ENCODE assay signal across 8 cellular contexts in the genomic region with DNA sequence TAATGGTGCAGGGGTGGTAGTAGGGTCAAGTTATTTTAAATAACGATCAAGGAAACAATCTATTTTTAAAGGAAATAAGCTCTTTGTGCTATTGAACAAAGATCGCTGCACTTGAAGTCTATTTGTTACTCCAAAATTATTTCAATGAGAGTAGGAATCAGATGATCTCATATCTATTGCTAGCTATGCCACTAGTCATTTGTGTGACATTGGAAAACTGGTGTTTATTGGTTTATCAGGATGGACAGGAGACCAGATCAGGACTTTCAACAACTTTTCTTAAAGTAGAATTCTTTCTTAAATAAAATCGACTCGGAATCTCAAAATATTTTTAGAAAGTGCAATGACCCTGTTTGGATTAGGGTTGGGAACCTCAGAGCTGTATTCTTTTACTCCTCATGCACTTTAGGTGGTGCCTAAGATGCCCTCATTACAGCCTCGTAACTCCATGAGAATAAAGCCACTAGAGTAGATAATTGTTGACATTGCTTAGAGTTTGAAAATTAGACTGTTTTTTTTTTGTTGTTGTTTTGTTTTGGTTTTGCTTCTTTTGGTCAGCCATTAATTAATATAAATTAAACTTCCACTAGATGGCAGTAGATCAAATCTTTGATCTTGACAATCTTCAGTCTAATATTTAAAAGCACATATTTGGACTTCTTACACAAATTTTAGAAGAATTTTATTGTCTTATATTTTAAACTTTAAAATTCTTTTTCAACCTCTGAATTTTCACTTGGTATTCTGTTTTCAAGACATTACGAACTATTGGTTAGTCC.
A peak's percentile ranks its signal among the peaks of the same experiment; 100 is the strongest.
DNase-seq lines count a peak whose midpoint lies in the region; ATAC-seq, FAIRE-seq and TF ChIP-seq lines count a peak whose summit lies in the region.

No MANE protein-coding gene starts in this region.

- no peaks in the 10 kb centered on the region for H3K79me2 ChIP-seq in SK-N-SH (ENCODE audit: insufficient read depth)

- H3K9me3 ChIP-seq in SK-N-SH (no peaks in the 10 kb centered on the region), small intestine (ENCODE audit: control insufficient read depth, low read depth) (no peaks in the 10 kb centered on the region), WERI-Rb-1 (ENCODE audit: severe bottlenecking) (no peaks in the 10 kb centered on the region)

- DNase-seq in SK-N-SH: no peak
- DNase-seq in OCI-M1 (lab: John Stamatoyannopoulos, UW): peak; percentile 71
- DNase-seq in fibroblast of pulmonary artery (ENCODE audit: low read depth): peak; percentile 55
- no peak for DNase-seq in small intestine
- DNase-seq in stimulated activated CD8-positive, alpha-beta memory T cell treated with anti-CD3 and anti-CD28 coated beads, Interleukin-4, amount 100 ng/mL, for 48 hours: no peak
- no peak for DNase-seq in 8988T
- DNase-seq in WERI-Rb-1: no peak

- H3K9ac ChIP-seq in SK-N-SH: no peak overlapping the region

- TF ChIP-seq CTCF in SK-N-SH (IDR thresholded peaks at IDR 0.05) (peak; percentile 65), fibroblast of pulmonary artery (IDR thresholded peaks at IDR 0.05; ENCODE audit: low read length, missing control alignments) (peak; percentile 13), WERI-Rb-1 (IDR thresholded peaks at IDR 0.05; ENCODE audit: low read depth, low read length) (no peak)

- no peaks in the 10 kb centered on the region for H3K4me1 ChIP-seq in SK-N-SH (ENCODE audit: control insufficient read depth in 1 of 2, insufficient read depth in 2 of 2, low read depth in 1 of 2, low read length in 1 of 2)
- no peaks in the 10 kb centered on the region for H3K4me1 ChIP-seq in small intestine (ENCODE audit: control insufficient read depth in 2 of 2, insufficient read depth in 1 of 2, low read depth in 1 of 2, low read length in 1 of 2)

- H3K27me3 ChIP-seq in SK-N-SH (ENCODE audit: insufficient read depth) (no peaks in the 10 kb centered on the region), small intestine (ENCODE audit: control insufficient read depth in 2 of 2, insufficient read depth in 2 of 2, low read length in 2 of 2) (no peaks in the 10 kb centered on the region), WERI-Rb-1 (ENCODE audit: insufficient read depth, low read depth, severe bottlenecking) (no peaks in the 10 kb centered on the region)

- no peak overlapping the region for H2AFZ ChIP-seq in SK-N-SH (ENCODE audit: low read depth)

- H3K4me2 ChIP-seq in SK-N-SH: no peak overlapping the region

- H3F3A ChIP-seq in SK-N-SH (replicated peaks; ENCODE audit: insufficient read depth): no peaks in the 10 kb centered on the region

- FAIRE-seq in small intestine (lab: Jason Lieb, UNC): peak; percentile 81

- peak; percentile 56 for TF ChIP-seq RAD21 in SK-N-SH (IDR thresholded peaks at IDR 0.05; ENCODE audit: low read length)

- no peak overlapping the region for H3K4me3 ChIP-seq in SK-N-SH (ENCODE audit: low read depth in 2 of 2, low read length in 1 of 2)
- no peak overlapping the region for H3K4me3 ChIP-seq in fibroblast of pulmonary artery (replicated peaks; ENCODE audit: low read depth, low read length)
- no peak overlapping the region for H3K4me3 ChIP-seq in small intestine (ENCODE audit: low read depth in 1 of 2, low read length in 2 of 2)
- no peak overlapping the region for H3K4me3 ChIP-seq in WERI-Rb-1 (ENCODE audit: low read depth, low read length)

- 34% methylated on average over 6 of the region's 6 CpGs for WGBS in SK-N-SH (ENCODE audit: low lambda C conversion rate)
- WGBS in small intestine, 3 donors: 43 to 68% (median 60%) methylated on average over 6 of the region's 6 CpGs

- CTCF ChIA-PET in SK-N-SH (lab: Yijun Ruan, JAX): interaction anchor here (0.6 to 5.1 kb wide), 23 partner anchors 8 to 1433 kb away, joined by 3 to 32 read pairs (median 4); no protein-coding TSS in a partner anchor

- H3K9me2 ChIP-seq in SK-N-SH: no peaks in the 10 kb centered on the region

- no peak for TF ChIP-seq EP300 in SK-N-SH (IDR thresholded peaks at IDR 0.05; ENCODE audit: borderline replicate concordance in 1 of 2, low read depth in 1 of 2, low read length in 1 of 2)

- no peaks in the 10 kb centered on the region for H4K20me1 ChIP-seq in SK-N-SH (ENCODE audit: insufficient read depth)

- H3K36me3 ChIP-seq in SK-N-SH (replicated peaks in 1 of 2; ENCODE audit: control insufficient read depth in 1 of 2, insufficient read depth in 2 of 2, low read length in 1 of 2): no peaks in the 10 kb centered on the region
- no peaks in the 10 kb centered on the region for H3K36me3 ChIP-seq in small intestine (ENCODE audit: control insufficient read depth in 2 of 2, insufficient read depth in 2 of 2, low read length in 2 of 2)
- H3K36me3 ChIP-seq in WERI-Rb-1: no peaks in the 10 kb centered on the region

- no peak for ATAC-seq in SK-N-SH treated with all-trans-retinoic acid at 6 μM for 48 hours

- H3K27ac ChIP-seq in SK-N-SH (ENCODE audit: low read depth in 2 of 2, low read length in 1 of 2) (no peak overlapping the region), small intestine (ENCODE audit: low read depth in 1 of 2, low read length in 1 of 2) (no peak overlapping the region), WERI-Rb-1 (no peak overlapping the region)

- POLR2A ChIA-PET in SK-N-SH (lab: Yijun Ruan, JAX): no interaction called here

TF ChIP-seq in SK-N-SH, 30 proteins besides CTCF, POLR2A, EP300 and RAD21 (continues in another document):
- TF ChIP-seq REST (IDR thresholded peaks at IDR 0.05; ENCODE audit: low read depth, low read length): no peak
- peak; percentile 5; the same call in 1 of the 2 replicates for TF ChIP-seq SMC3 (IDR thresholded peaks at IDR 0.05; ENCODE audit: low read depth, low read length)

TF ChIP-seq in SK-N-SH treated with all-trans-retinoic acid at 6 μM for 48 hours, 23 proteins besides CTCF, POLR2A, EP300 and RAD21:
- TF ChIP-seq ZC3H10 (CRISPR knock-in tag; IDR thresholded peaks at IDR 0.05) (no peak), ZNF70 (CRISPR knock-in tag; IDR thresholded peaks at IDR 0.05) (no peak)
- TF ChIP-seq, protein P1, sequence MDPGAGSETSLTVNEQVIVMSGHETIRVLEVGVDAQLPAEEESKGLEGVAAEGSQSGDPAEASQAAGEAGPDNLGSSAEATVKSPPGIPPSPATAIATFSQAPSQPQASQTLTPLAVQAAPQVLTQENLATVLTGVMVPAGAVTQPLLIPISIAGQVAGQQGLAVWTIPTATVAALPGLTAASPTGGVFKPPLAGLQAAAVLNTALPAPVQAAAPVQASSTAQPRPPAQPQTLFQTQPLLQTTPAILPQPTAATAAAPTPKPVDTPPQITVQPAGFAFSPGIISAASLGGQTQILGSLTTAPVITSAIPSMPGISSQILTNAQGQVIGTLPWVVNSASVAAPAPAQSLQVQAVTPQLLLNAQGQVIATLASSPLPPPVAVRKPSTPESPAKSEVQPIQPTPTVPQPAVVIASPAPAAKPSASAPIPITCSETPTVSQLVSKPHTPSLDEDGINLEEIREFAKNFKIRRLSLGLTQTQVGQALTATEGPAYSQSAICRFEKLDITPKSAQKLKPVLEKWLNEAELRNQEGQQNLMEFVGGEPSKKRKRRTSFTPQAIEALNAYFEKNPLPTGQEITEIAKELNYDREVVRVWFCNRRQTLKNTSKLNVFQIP (CRISPR knock-in tag; IDR thresholded peaks at IDR 0.05; ENCODE audit: borderline replicate concordance, low read depth): no peak
- TF ChIP-seq, protein P2, sequence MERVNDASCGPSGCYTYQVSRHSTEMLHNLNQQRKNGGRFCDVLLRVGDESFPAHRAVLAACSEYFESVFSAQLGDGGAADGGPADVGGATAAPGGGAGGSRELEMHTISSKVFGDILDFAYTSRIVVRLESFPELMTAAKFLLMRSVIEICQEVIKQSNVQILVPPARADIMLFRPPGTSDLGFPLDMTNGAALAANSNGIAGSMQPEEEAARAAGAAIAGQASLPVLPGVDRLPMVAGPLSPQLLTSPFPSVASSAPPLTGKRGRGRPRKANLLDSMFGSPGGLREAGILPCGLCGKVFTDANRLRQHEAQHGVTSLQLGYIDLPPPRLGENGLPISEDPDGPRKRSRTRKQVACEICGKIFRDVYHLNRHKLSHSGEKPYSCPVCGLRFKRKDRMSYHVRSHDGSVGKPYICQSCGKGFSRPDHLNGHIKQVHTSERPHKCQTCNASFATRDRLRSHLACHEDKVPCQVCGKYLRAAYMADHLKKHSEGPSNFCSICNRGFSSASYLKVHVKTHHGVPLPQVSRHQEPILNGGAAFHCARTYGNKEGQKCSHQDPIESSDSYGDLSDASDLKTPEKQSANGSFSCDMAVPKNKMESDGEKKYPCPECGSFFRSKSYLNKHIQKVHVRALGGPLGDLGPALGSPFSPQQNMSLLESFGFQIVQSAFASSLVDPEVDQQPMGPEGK (CRISPR knock-in tag; IDR thresholded peaks at IDR 0.05; ENCODE audit: borderline replicate concordance): no peak

Comparison
In these comparisons a context has a peak if more than half of its experiments do, and no peak if none do; other contexts are left out.
1. DNase-seq: peak in OCI-M1 (single experiment) and fibroblast of pulmonary artery (single experiment); none in SK-N-SH (single experiment), small intestine (single experiment), stimulated activated CD8-positive, alpha-beta memory T cell treated with anti-CD3 and anti-CD28 coated beads, Interleukin-4, amount 100 ng/mL, for 48 hours (single experiment), 8988T (single experiment) and WERI-Rb-1 (single experiment).